In genomic region chr4:110058677-110059076, GRCh38 we compare ENCODE assay signal across 24 cellular contexts.
DNase-seq lines count a peak whose midpoint lies in the region; ATAC-seq and TF ChIP-seq lines count a peak whose summit lies in the region.
"Had no signal": no experiment of that assay in that cellular context is flagged by ENCODE, and none has a peak within 500 bp of the region (broad histone marks: within the 10 kb centered on the region; RNA-seq: fewer than 3 reads in every experiment).

No MANE protein-coding gene starts in this region.

- ATAC-seq in stimulated activated naive CD8-positive, alpha-beta T cell treated with anti-CD3 and anti-CD28 coated beads, Interleukin-15, amount 100 ng/mL, for 72 hours = peak; percentile 24
- ATAC-seq in stimulated activated naive CD8-positive, alpha-beta T cell treated with anti-CD3 and anti-CD28 coated beads, Interleukin-15, Interleukin-2, amounts not matched to agents 100 U/mL and 50 U/mL, for 24 hours = no peak
- ATAC-seq in esophagus mucosa (peak; percentile 89), GM18873 (IDR thresholded peaks at IDR 0.05; ENCODE audit: low FRiP score, unreplicated experiment) (no peak), HG03457 (IDR thresholded peaks at IDR 0.05; ENCODE audit: unreplicated experiment) (no peak)
- ATAC-seq: HCT116, Right ventricle myocardium inferior had no signal

- no peak overlapping the region for H3K4me3 ChIP-seq in transverse colon
- H3K4me3 ChIP-seq: smooth muscle cell, tibial artery had no signal

- no peak for TF ChIP-seq EP300 in transverse colon (IDR thresholded peaks at IDR 0.05; ENCODE audit: low read depth)

- H3K4me1 Mint-ChIP-seq in stimulated activated naive CD8-positive, alpha-beta T cell treated with anti-CD3 and anti-CD28 coated beads, Interleukin-15, amount 100 ng/mL, for 72 hours = peaks cover 47% of the 10 kb centered on the region
- peaks cover 76% of the 10 kb centered on the region for H3K4me1 Mint-ChIP-seq in activated CD4-positive, alpha-beta memory T cell treated with anti-CD3 and anti-CD28 coated beads, Interleukin-2, amount 10 ng/mL, durations not matched to agents 7 days and 5 days

- H3K9me3 ChIP-seq in transverse colon = no peaks in the 10 kb centered on the region
- H3K9me3 ChIP-seq: tibial artery had no signal

- no peaks in the 10 kb centered on the region for H3K27me3 Mint-ChIP-seq in stimulated activated naive CD8-positive, alpha-beta T cell treated with anti-CD3 and anti-CD28 coated beads, Interleukin-15, amount 100 ng/mL, for 72 hours
- H3K27me3 Mint-ChIP-seq in activated CD4-positive, alpha-beta memory T cell treated with anti-CD3 and anti-CD28 coated beads, Interleukin-2, amount 10 ng/mL, durations not matched to agents 7 days and 5 days = no peaks in the 10 kb centered on the region
- H3K27me3 Mint-ChIP-seq: CD4-positive, CD25-positive, alpha-beta regulatory T cell had no signal

- peak overlapping the region; percentile 13 to 68 (median 62) for H3K27ac ChIP-seq in transverse colon
- H3K27ac ChIP-seq: tibial artery had no signal

- intact Hi-C loops in transverse colon (cut with DNase I; ENCODE audit: low total_unique reads) = no loop called here

- POLR2A ChIA-PET in activated CD4-positive, alpha-beta memory T cell treated with anti-CD3 and anti-CD28 coated beads, Interleukin-2, amount 10 ng/mL, durations not matched to agents 7 days and 5 days (lab: Charles Lee) = interaction anchor here (1.1 to 3.6 kb wide), 7 partner anchors 9 to 139 kb away, joined by 3 to 53 read pairs (median 4); partner anchors contain the start of gene ELOVL6

- no peaks in the 10 kb centered on the region for H3K36me3 ChIP-seq in transverse colon
- H3K36me3 ChIP-seq: tibial artery had no signal

- CTCF ChIA-PET in activated CD4-positive, alpha-beta memory T cell treated with anti-CD3 and anti-CD28 coated beads, Interleukin-2, amount 10 ng/mL, durations not matched to agents 7 days and 5 days (lab: Charles Lee) = interaction anchor here (0.9 to 4.3 kb wide), 9 partner anchors 9 to 460 kb away, joined by 3 to 33 read pairs (median 4); partner anchors contain the start of gene ELOVL6

- H3K36me3 Mint-ChIP-seq in activated CD4-positive, alpha-beta memory T cell treated with anti-CD3 and anti-CD28 coated beads, Interleukin-2, amount 10 ng/mL, durations not matched to agents 7 days and 5 days (ENCODE audit: low read depth) = peaks cover 36% of the 10 kb centered on the region
- H3K36me3 Mint-ChIP-seq: CD4-positive, CD25-positive, alpha-beta regulatory T cell had no signal

- H3K9me3 Mint-ChIP-seq in stimulated activated naive CD8-positive, alpha-beta T cell treated with anti-CD3 and anti-CD28 coated beads, Interleukin-15, amount 100 ng/mL, for 72 hours = no peaks in the 10 kb centered on the region
- H3K9me3 Mint-ChIP-seq in activated CD4-positive, alpha-beta memory T cell treated with anti-CD3 and anti-CD28 coated beads, Interleukin-2, amount 10 ng/mL, durations not matched to agents 7 days and 5 days = no peaks in the 10 kb centered on the region
- H3K9me3 Mint-ChIP-seq: CD4-positive, CD25-positive, alpha-beta regulatory T cell had no signal

- no peak overlapping the region for H3K4me3 Mint-ChIP-seq in stimulated activated naive CD8-positive, alpha-beta T cell treated with anti-CD3 and anti-CD28 coated beads, Interleukin-15, amount 100 ng/mL, for 72 hours
- peak overlapping the region; percentile 69 for H3K4me3 Mint-ChIP-seq in activated CD4-positive, alpha-beta memory T cell treated with anti-CD3 and anti-CD28 coated beads, Interleukin-2, amount 10 ng/mL, durations not matched to agents 7 days and 5 days
- H3K4me3 Mint-ChIP-seq: CD4-positive, CD25-positive, alpha-beta regulatory T cell had no signal

- TF ChIP-seq CTCF in transverse colon (IDR thresholded peaks at IDR 0.05) = no peak

- in situ Hi-C loops in transverse colon (cut with MboI; ENCODE audit: low pct_ligation_motif_present in 1 of 4, low pct_unique_long_range_greater_than_20kb in 1 of 4, low sequenced_read_pairs in 3 of 4) = loop anchor here in 1 of 4 donors (10.0 kb wide), 1 partner anchor 146 kb away; no protein-coding TSS in a partner anchor

- H3K4me1 ChIP-seq in transverse colon = peaks cover 4 to 29% (median 9%) of the 10 kb centered on the region in 4 donors
- H3K4me1 ChIP-seq: tibial artery had no signal

- H3K27ac Mint-ChIP-seq in stimulated activated naive CD8-positive, alpha-beta T cell treated with anti-CD3 and anti-CD28 coated beads, Interleukin-15, amount 100 ng/mL, for 72 hours = no peak overlapping the region
- H3K27ac Mint-ChIP-seq in activated CD4-positive, alpha-beta memory T cell treated with anti-CD3 and anti-CD28 coated beads, Interleukin-2, amount 10 ng/mL, durations not matched to agents 7 days and 5 days = peak overlapping the region; percentile 87

- TF ChIP-seq POLR2A in transverse colon (IDR thresholded peaks at IDR 0.05) = no peak

- no peak for DNase-seq in stimulated activated naive CD8-positive, alpha-beta T cell treated with anti-CD3 and anti-CD28 coated beads, Interleukin-15, amount 100 ng/mL, for 72 hours
- no peak for DNase-seq in stimulated activated naive CD8-positive, alpha-beta T cell treated with anti-CD3 and anti-CD28 coated beads, Interleukin-15, Interleukin-2, amounts not matched to agents 100 U/mL and 50 U/mL, for 24 hours
- DNase-seq in activated CD4-positive, alpha-beta memory T cell treated with anti-CD3 and anti-CD28 coated beads, Interleukin-2, amount 10 ng/mL, durations not matched to agents 7 days and 5 days = no peak
- DNase-seq in transverse colon (no peak), epidermal melanocyte (ENCODE audit: insufficient read length, low spot score) (no peak)
- DNase-seq: activated naive CD4-positive, alpha-beta T cell treated with anti-CD3 and anti-CD28 coated beads, Interleukin-2, amount 50 U/mL, for 16 hours; aorta; effector CD4-positive, alpha-beta T cell; GF-D8; kidney glomerular epithelial cell; NCI-H187; NCI-H226; NCI-H774; nucleus accumbens; stimulated activated naive CD4-positive, alpha-beta T cell treated with Interleukin-2 at 50 U/mL for 16 hours; SW 1271; tibial artery had no signal

- no peaks in the 10 kb centered on the region for H3K27me3 ChIP-seq in transverse colon
- H3K27me3 ChIP-seq: tibial artery had no signal

- 96 to 100% methylated on average over 1 of the region's 1 CpG for WGBS in transverse colon (ENCODE audit: low coverage in 1 of 2), 2 donors

Comparison
In these comparisons a context has a peak if more than half of its experiments do, and no peak if none do; other contexts are left out.
1. ATAC-seq: peak in stimulated activated naive CD8-positive, alpha-beta T cell treated with anti-CD3 and anti-CD28 coated beads, Interleukin-15, amount 100 ng/mL, for 72 hours (single experiment) and esophagus mucosa (single experiment); none in stimulated activated naive CD8-positive, alpha-beta T cell treated with anti-CD3 and anti-CD28 coated beads, Interleukin-15, Interleukin-2, amounts not matched to agents 100 U/mL and 50 U/mL, for 24 hours (single experiment), GM18873 (single experiment) and HG03457 (single experiment).